Comparison of ENCODE assay signal across 1 cellular context in genomic region chr11:636511-637332, GRCh38.
TF ChIP-seq lines count a peak whose summit lies in the region.

Gene DRD4 (plus strand): TSS chr11:637269. CDS start chr11:637305, 36 bp downstream.

TF ChIP-seq in H1, 55 proteins besides CTCF, POLR2A, EP300 and RAD21:
- no peak for TF ChIP-seq SP1 (IDR thresholded peaks at IDR 0.05; ENCODE audit: low read depth, low read length)
- TF ChIP-seq RBBP5 (IDR thresholded peaks at IDR 0.05; ENCODE audit: borderline replicate concordance, low read depth, low read length): peak; percentile 31; the same call in 1 of the 2 replicates
- TF ChIP-seq SRF (IDR thresholded peaks at IDR 0.05; ENCODE audit: low read depth, low read length): no peak
- no peak for TF ChIP-seq POU5F1 (IDR thresholded peaks at IDR 0.05; ENCODE audit: low read depth, low read length)
- TF ChIP-seq SIN3A (conservative IDR thresholded peaks at IDR 0.05 in 1 of 2, IDR thresholded peaks at IDR 0.05 in 1 of 2; ENCODE audit: low read depth in 1 of 2, low read length in 2 of 2): no peak
- TF ChIP-seq KDM4A (IDR thresholded peaks at IDR 0.05; ENCODE audit: low read depth, low read length, severe bottlenecking): peak; percentile 72
- no peak for TF ChIP-seq CREB1 (IDR thresholded peaks at IDR 0.05)
- TF ChIP-seq E2F6 (IDR thresholded peaks at IDR 0.05): peak; percentile 71; the same call in 1 of the 2 replicates
- peak; percentile 70 for TF ChIP-seq MAX (IDR thresholded peaks at IDR 0.05)
